In the genomic region with DNA sequence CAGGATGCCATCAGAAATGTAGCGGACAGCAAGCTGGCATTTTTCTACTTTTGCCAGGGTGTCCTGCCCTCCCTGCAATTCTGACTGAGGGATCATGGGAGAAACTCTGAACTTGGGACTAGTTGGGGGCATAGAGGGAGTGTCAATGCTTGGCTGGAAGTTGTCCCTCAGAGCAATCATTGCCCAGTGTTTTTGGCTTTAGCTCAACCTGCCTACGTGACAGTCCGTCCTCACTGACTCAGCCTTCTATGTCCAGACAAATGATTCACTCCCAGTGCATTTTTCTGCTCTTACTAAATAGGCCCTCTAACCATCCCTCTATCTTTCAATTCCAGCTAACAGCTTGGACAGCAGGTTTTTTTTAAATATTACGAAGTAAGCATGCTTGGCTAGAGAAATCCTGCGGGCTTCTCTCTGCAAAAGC, we compare ENCODE assay signal across 14 cellular contexts.
DNase-seq lines count a peak whose midpoint lies in the region; ATAC-seq and TF ChIP-seq lines count a peak whose summit lies in the region.
"Had no signal": no experiment of that assay in that cellular context is flagged by ENCODE, and none has a peak within 500 bp of the region (broad histone marks: within the 10 kb centered on the region; RNA-seq: fewer than 3 reads in every experiment).

No MANE protein-coding gene starts in this region.

- CTCF ChIA-PET in mammary epithelial cell (lab: Charles Lee; ENCODE audit: low non-redundant PET): interaction anchor here (0.7 kb wide), 1 partner anchor 11 kb away, joined by 3 read pairs; no protein-coding TSS in a partner anchor

- H3K23ac ChIP-seq in mesendoderm (ENCODE audit: low read length): no peak overlapping the region

- no peak overlapping the region for H4K5ac ChIP-seq in mesendoderm (ENCODE audit: low read length)

- ATAC-seq in GM19023 (IDR thresholded peaks at IDR 0.05; ENCODE audit: unreplicated experiment): no peak
- ATAC-seq: gastroesophageal sphincter had no signal

- DNase-seq in HS-27A (ENCODE audit: low read depth): peak; percentile 47
- DNase-seq in mammary epithelial cell: peak; percentile 89
- peak; percentile 81 for DNase-seq in kidney epithelial cell (ENCODE audit: low read depth)
- no peak for DNase-seq in mesendoderm
- no peak for DNase-seq in 8988T
- DNase-seq in stimulated activated CD4-positive, alpha-beta T cell treated with anti-CD3 and anti-CD28 coated beads, Interleukin-1b, Interleukin-23, amount 100 ng/mL, for 48 hours: no peak
- DNase-seq: activated CD4-positive, alpha-beta memory T cell treated with anti-CD3 and anti-CD28 coated beads for 36 hours; activated effector memory CD4-positive, alpha-beta T cell treated with anti-CD3 and anti-CD28 coated beads, Interleukin-2, amount 50 U/mL, for 16 hours; AML-193; colonic mucosa; uterus had no signal

- no peaks in the 10 kb centered on the region for H3K9me3 ChIP-seq in mammary epithelial cell (replicated peaks; ENCODE audit: insufficient read depth, low read length)
- H3K9me3 ChIP-seq: colonic mucosa, gastroesophageal sphincter, uterus had no signal

- H3K56ac ChIP-seq in mesendoderm (ENCODE audit: low read length): no peak overlapping the region

- H3K36me3 ChIP-seq in ACC112 (ENCODE audit: insufficient read depth, low read length): no peaks in the 10 kb centered on the region
- no peaks in the 10 kb centered on the region for H3K36me3 ChIP-seq in mammary epithelial cell (ENCODE audit: insufficient read depth, low read length)
- H3K36me3 ChIP-seq in kidney epithelial cell (ENCODE audit: control insufficient read depth, insufficient read depth, low read length): no peaks in the 10 kb centered on the region
- no peaks in the 10 kb centered on the region for H3K36me3 ChIP-seq in mesendoderm (ENCODE audit: control insufficient read depth, insufficient read depth, low read length)
- H3K36me3 ChIP-seq: colonic mucosa, gastroesophageal sphincter, uterus had no signal

- no TSS peak for BruUV-seq in mammary epithelial cell (replicated peaks; lab: Mats Ljungman, UMichigan)

- no peak overlapping the region for H2AK5ac ChIP-seq in mesendoderm (ENCODE audit: low read length)

- no peak overlapping the region for H3K4me3 ChIP-seq in ACC112 (ENCODE audit: low read depth, low read length)
- no peak overlapping the region for H3K4me3 ChIP-seq in mammary epithelial cell (replicated peaks in 1 of 3; ENCODE audit: insufficient read depth in 1 of 3, low read depth in 2 of 3, low read length in 3 of 3)
- no peak overlapping the region for H3K4me3 ChIP-seq in kidney epithelial cell (ENCODE audit: low read depth, low read length)
- no peak overlapping the region for H3K4me3 ChIP-seq in mesendoderm (ENCODE audit: low read length)
- H3K4me3 ChIP-seq: colonic mucosa, gastroesophageal sphincter, uterus had no signal

- H4K8ac ChIP-seq in mesendoderm (ENCODE audit: low read depth, low read length): no peak overlapping the region

- no peaks in the 10 kb centered on the region for H4K20me1 ChIP-seq in mammary epithelial cell (ENCODE audit: insufficient read depth, low read length)

- no peak overlapping the region for H3K4ac ChIP-seq in mesendoderm (ENCODE audit: low read depth, low read length)

- H3K4me2 ChIP-seq in mammary epithelial cell (ENCODE audit: insufficient read depth, low read depth, low read length) (no peak overlapping the region), mesendoderm (ENCODE audit: low read length) (no peak overlapping the region)

- peak overlapping the region; percentile 31; the same call in 1 of the 2 replicates for H3K27ac ChIP-seq in ACC112 (ENCODE audit: low read depth, low read length)
- H3K27ac ChIP-seq in mammary epithelial cell (ENCODE audit: insufficient read depth, low read depth, low read length): peak overlapping the region; percentile 16
- H3K27ac ChIP-seq in mesendoderm (ENCODE audit: low read depth, low read length): no peak overlapping the region
- H3K27ac ChIP-seq: colonic mucosa, gastroesophageal sphincter, uterus had no signal

- H2BK120ac ChIP-seq in mesendoderm (ENCODE audit: low read depth, low read length): no peak overlapping the region

- dilution Hi-C loops in mammary epithelial cell (cut with HindIII; ENCODE audit: low sequenced_read_pairs): no loop called here

- no peak overlapping the region for H3K18ac ChIP-seq in mesendoderm (ENCODE audit: low read length)

- no peaks in the 10 kb centered on the region for H3K79me1 ChIP-seq in mesendoderm (ENCODE audit: low read length)

- H3K4me1 ChIP-seq in ACC112 (ENCODE audit: control insufficient read depth, insufficient read depth, low read length, unreplicated experiment) (peaks cover 16% of the 10 kb centered on the region), mammary epithelial cell (ENCODE audit: insufficient read depth, low read length) (peaks cover 17% of the 10 kb centered on the region), mesendoderm (ENCODE audit: control insufficient read depth, low read depth, low read length) (no peaks in the 10 kb centered on the region)
- H3K4me1 ChIP-seq: colonic mucosa, gastroesophageal sphincter, uterus had no signal

- H2AFZ ChIP-seq in ACC112 (ENCODE audit: low read length, unreplicated experiment): no peak overlapping the region
- no peak overlapping the region for H2AFZ ChIP-seq in mammary epithelial cell (ENCODE audit: low read depth, low read length)

- H3K79me2 ChIP-seq in ACC112 (ENCODE audit: control insufficient read depth, insufficient read depth, low read length, unreplicated experiment): no peaks in the 10 kb centered on the region
- no peaks in the 10 kb centered on the region for H3K79me2 ChIP-seq in mammary epithelial cell (ENCODE audit: insufficient read depth, low read length)
- H3K79me2 ChIP-seq in mesendoderm (ENCODE audit: control insufficient read depth, insufficient read depth, low read length): no peaks in the 10 kb centered on the region

- H3K9ac ChIP-seq in mammary epithelial cell (ENCODE audit: insufficient read depth, low read length): no peak overlapping the region
- no peak overlapping the region for H3K9ac ChIP-seq in mesendoderm (ENCODE audit: low read length)

- intact Hi-C loops in mammary epithelial cell (cut with micrococcal nuclease): no loop called here

- H2BK15ac ChIP-seq in mesendoderm (replicated peaks; ENCODE audit: low read depth): no peak overlapping the region

- 24% methylated on average over 5 of the region's 5 CpGs for WGBS in mammary epithelial cell (ENCODE audit: low coverage, missing lambda C conversion rate)
- WGBS in mesendoderm (ENCODE audit: extremely low coverage, insufficient coverage, low lambda C conversion rate): no CpG with 5 or more reads among the region's 5 CpGs

- in situ Hi-C loops in mammary epithelial cell (cut with MboI; ENCODE audit: low sequenced_read_pairs in 2 of 2): no loop called here

- no peak overlapping the region for H2BK5ac ChIP-seq in mesendoderm (ENCODE audit: low read length)

- H3K27me3 ChIP-seq in ACC112 (ENCODE audit: insufficient read depth, low read length): no peaks in the 10 kb centered on the region
- no peaks in the 10 kb centered on the region for H3K27me3 ChIP-seq in mammary epithelial cell (ENCODE audit: insufficient read depth, low read length)
- H3K27me3 ChIP-seq in kidney epithelial cell (ENCODE audit: control insufficient read depth, insufficient read depth, low read length): no peaks in the 10 kb centered on the region
- H3K27me3 ChIP-seq in mesendoderm (ENCODE audit: insufficient read depth, low read length, poor library complexity): no peaks in the 10 kb centered on the region
- H3K27me3 ChIP-seq: colonic mucosa, gastroesophageal sphincter, uterus had no signal

- no peak for TF ChIP-seq CTCF in mammary epithelial cell (conservative IDR thresholded peaks at IDR 0.05 in 1 of 2, IDR thresholded peaks at IDR 0.05 in 1 of 2; ENCODE audit: extremely low read depth in 1 of 2, insufficient read depth in 1 of 2, low read depth in 1 of 2, low read length in 2 of 2)
- TF ChIP-seq CTCF in kidney epithelial cell (IDR thresholded peaks at IDR 0.05; ENCODE audit: insufficient read depth, low read length, poor library complexity, severe bottlenecking): no peak

Comparison
In these comparisons a context has a peak if more than half of its experiments do, and no peak if none do; other contexts are left out.
1. DNase-seq: peak in HS-27A (single experiment), mammary epithelial cell (single experiment) and kidney epithelial cell (single experiment); none in mesendoderm (single experiment), 8988T (single experiment) and stimulated activated CD4-positive, alpha-beta T cell treated with anti-CD3 and anti-CD28 coated beads, Interleukin-1b, Interleukin-23, amount 100 ng/mL, for 48 hours (single experiment).